Comparison of ENCODE assay signal across 2 cellular contexts in the genomic region with DNA sequence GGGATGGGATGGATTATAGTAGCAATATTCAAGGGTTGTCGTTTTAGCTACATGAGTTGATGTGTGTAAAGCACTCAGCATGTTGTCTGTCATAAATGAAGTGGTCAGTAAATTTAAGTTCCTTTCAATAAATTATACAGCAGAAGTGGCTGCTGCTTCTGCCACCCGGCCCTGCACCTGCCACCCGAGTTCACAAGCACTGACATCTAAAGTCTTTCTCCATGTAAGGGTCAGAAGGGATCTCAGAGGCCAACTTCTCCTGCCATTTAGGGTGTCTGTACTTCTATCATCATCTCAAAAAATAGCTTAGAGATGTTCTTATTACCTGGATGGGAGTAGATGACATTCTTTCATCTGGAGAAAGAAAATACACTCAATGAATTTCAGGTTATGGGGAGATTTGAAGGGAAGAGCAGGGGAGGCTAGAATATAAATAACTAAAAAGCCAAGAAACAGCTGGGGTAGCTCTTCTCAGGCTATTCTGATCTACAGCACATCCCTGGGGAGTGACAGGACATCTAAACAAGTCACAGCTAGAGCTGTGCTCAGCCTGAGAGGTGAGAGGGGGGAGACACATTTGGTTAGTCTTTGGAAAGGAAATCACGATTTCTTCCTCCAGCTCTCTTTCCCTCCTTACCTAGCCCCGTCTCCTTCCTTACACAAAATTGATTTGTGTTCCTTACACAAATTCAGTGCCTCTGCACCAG.
TF ChIP-seq lines count a peak whose summit lies in the region.

No MANE protein-coding gene starts in this region.

TF ChIP-seq in IMR-90, 13 proteins besides CTCF, POLR2A, EP300 and RAD21:
- TF ChIP-seq USF2 (IDR thresholded peaks at IDR 0.05; ENCODE audit: low read depth, low read length), result no peak

TF ChIP-seq in GM12878, 131 proteins besides CTCF, POLR2A, EP300 and RAD21:
- peak; percentile 56 for TF ChIP-seq MEF2B (IDR thresholded peaks at IDR 0.05; ENCODE audit: partially characterized antibody, poor library complexity, severe bottlenecking)
- no peak for TF ChIP-seq RUNX3 (IDR thresholded peaks at IDR 0.05; ENCODE audit: low read length)
- TF ChIP-seq POLR2AphosphoS2 (IDR thresholded peaks at IDR 0.05; ENCODE audit: low read depth, low read length), result 0 out of 2 replicates have a peak, but pooled peaks have one; percentile 19
- TF ChIP-seq NFIC (IDR thresholded peaks at IDR 0.05; ENCODE audit: low read depth, low read length), result no peak
- TF ChIP-seq, protein P1, sequence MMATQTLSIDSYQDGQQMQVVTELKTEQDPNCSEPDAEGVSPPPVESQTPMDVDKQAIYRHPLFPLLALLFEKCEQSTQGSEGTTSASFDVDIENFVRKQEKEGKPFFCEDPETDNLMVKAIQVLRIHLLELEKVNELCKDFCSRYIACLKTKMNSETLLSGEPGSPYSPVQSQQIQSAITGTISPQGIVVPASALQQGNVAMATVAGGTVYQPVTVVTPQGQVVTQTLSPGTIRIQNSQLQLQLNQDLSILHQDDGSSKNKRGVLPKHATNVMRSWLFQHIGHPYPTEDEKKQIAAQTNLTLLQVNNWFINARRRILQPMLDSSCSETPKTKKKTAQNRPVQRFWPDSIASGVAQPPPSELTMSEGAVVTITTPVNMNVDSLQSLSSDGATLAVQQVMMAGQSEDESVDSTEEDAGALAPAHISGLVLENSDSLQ (IDR thresholded peaks at IDR 0.05), result peak; percentile 32; the same call in 1 of the 2 replicates
- no peak for TF ChIP-seq NBN (IDR thresholded peaks at IDR 0.05)
- TF ChIP-seq ZSCAN29 (IDR thresholded peaks at IDR 0.05), result no peak
- TF ChIP-seq TARDBP (IDR thresholded peaks at IDR 0.05; ENCODE audit: borderline replicate concordance), result no peak
- no peak for TF ChIP-seq ESRRA (IDR thresholded peaks at IDR 0.05; ENCODE audit: low read length)
- TF ChIP-seq FOS (IDR thresholded peaks at IDR 0.05; ENCODE audit: borderline replicate concordance, extremely low read depth, insufficient read length), result no peak
- TF ChIP-seq PAX8 (IDR thresholded peaks at IDR 0.05), result no peak
- TF ChIP-seq POU2F2 (IDR thresholded peaks at IDR 0.05; ENCODE audit: borderline replicate concordance, low read depth, low read length), result 0 out of 3 replicates have a peak, but pooled peaks have one; percentile 5
- no peak for TF ChIP-seq PML (IDR thresholded peaks at IDR 0.05; ENCODE audit: low read length)
- peak; percentile 35; the same call in 1 of the 2 replicates for TF ChIP-seq POLR2AphosphoS5 (IDR thresholded peaks at IDR 0.05; ENCODE audit: low read length)
- TF ChIP-seq ETV6 (conservative IDR thresholded peaks at IDR 0.05 in 1 of 2, IDR thresholded peaks at IDR 0.05 in 1 of 2; ENCODE audit: borderline replicate concordance in 1 of 2, low read depth in 1 of 2), result no peak
- no peak for TF ChIP-seq BRCA1 (IDR thresholded peaks at IDR 0.05; ENCODE audit: low read depth, low read length)
- TF ChIP-seq ZBTB11 (CRISPR knock-in tag; IDR thresholded peaks at IDR 0.05), result no peak
- TF ChIP-seq SUZ12 (IDR thresholded peaks at IDR 0.05; ENCODE audit: unreplicated experiment), result no peak
- TF ChIP-seq CEBPB (IDR thresholded peaks at IDR 0.05; ENCODE audit: borderline replicate concordance in 1 of 2, low read depth in 2 of 2, low read length in 2 of 2), result no peak
- no peak for TF ChIP-seq IKZF1 (conservative IDR thresholded peaks at IDR 0.05)
- no peak for TF ChIP-seq DPF2 (IDR thresholded peaks at IDR 0.05)
- TF ChIP-seq FOXM1 (IDR thresholded peaks at IDR 0.05; ENCODE audit: low read depth, low read length), result no peak
- no peak for TF ChIP-seq MYC (IDR thresholded peaks at IDR 0.05; ENCODE audit: insufficient read depth, insufficient read length, insufficient replicate concordance, low read length, severe bottlenecking)
- TF ChIP-seq USF1 (IDR thresholded peaks at IDR 0.05; ENCODE audit: borderline replicate concordance, extremely low read length, insufficient read depth, low read depth, low read length), result no peak
- no peak for TF ChIP-seq CEBPZ (IDR thresholded peaks at IDR 0.05; ENCODE audit: low read depth, low read length)
- TF ChIP-seq, protein P2, sequence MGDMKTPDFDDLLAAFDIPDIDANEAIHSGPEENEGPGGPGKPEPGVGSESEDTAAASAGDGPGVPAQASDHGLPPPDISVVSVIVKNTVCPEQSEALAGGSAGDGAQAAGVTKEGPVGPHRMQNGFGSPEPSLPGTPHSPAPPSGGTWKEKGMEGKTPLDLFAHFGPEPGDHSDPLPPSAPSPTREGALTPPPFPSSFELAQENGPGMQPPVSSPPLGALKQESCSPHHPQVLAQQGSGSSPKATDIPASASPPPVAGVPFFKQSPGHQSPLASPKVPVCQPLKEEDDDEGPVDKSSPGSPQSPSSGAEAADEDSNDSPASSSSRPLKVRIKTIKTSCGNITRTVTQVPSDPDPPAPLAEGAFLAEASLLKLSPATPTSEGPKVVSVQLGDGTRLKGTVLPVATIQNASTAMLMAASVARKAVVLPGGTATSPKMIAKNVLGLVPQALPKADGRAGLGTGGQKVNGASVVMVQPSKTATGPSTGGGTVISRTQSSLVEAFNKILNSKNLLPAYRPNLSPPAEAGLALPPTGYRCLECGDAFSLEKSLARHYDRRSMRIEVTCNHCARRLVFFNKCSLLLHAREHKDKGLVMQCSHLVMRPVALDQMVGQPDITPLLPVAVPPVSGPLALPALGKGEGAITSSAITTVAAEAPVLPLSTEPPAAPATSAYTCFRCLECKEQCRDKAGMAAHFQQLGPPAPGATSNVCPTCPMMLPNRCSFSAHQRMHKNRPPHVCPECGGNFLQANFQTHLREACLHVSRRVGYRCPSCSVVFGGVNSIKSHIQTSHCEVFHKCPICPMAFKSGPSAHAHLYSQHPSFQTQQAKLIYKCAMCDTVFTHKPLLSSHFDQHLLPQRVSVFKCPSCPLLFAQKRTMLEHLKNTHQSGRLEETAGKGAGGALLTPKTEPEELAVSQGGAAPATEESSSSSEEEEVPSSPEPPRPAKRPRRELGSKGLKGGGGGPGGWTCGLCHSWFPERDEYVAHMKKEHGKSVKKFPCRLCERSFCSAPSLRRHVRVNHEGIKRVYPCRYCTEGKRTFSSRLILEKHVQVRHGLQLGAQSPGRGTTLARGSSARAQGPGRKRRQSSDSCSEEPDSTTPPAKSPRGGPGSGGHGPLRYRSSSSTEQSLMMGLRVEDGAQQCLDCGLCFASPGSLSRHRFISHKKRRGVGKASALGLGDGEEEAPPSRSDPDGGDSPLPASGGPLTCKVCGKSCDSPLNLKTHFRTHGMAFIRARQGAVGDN (IDR thresholded peaks at IDR 0.05), result 0 out of 2 replicates have a peak, but pooled peaks have one; percentile 27
- TF ChIP-seq MTA2 (IDR thresholded peaks at IDR 0.05; ENCODE audit: low read depth), result no peak
- TF ChIP-seq MEF2A (IDR thresholded peaks at IDR 0.05; ENCODE audit: insufficient read depth, low read depth, low read length), result no peak
